1 cellular context compared by ENCODE assay signal in the genomic region with DNA sequence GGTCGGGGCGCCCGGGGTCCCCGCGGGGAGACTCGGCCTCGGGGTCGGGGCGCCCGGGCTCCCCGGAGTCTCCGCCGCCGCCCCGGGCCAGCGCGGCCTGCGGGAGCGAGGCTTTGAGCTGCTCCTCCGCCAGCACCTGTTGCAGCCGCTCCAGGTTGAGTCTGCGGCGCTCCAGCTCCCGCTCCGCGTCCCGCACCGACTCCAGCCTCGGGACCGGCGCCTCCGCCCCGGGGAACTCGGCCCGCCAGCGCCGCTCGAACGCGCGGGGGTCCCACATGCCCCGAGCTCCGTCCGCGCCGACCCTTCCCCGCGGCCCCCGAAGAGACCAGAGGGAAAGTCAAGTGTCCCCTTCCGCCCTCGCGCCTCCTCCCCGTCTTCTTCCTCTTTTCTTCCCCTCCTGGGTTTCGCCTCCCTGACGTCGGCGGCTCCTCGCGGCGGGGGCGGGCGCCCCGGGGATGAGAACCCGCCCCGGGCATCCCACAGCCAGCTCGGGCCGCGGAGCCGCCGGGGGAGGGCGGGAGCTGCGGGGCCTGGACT.
TF ChIP-seq lines count a peak whose summit lies in the region.

No MANE protein-coding gene starts in this region.

TF ChIP-seq in GM12878, 131 proteins besides CTCF, POLR2A, EP300 and RAD21 (continued from another document and continues in another):
- TF ChIP-seq RB1 (IDR thresholded peaks at IDR 0.05; ENCODE audit: borderline replicate concordance) (no peak; the same call in 1 of the 2 replicates), STAT1 (conservative IDR thresholded peaks at IDR 0.05) (no peak), BRCA1 (IDR thresholded peaks at IDR 0.05; ENCODE audit: low read depth, low read length) (no peak), ZNF207 (IDR thresholded peaks at IDR 0.05; ENCODE audit: borderline replicate concordance) (0 out of 2 replicates have a peak, but pooled peaks have one; percentile 35), IKZF2 (IDR thresholded peaks at IDR 0.05) (peak; percentile 32 to 64; a peak in 3 of 4 replicates), MTA3 (IDR thresholded peaks at IDR 0.05; ENCODE audit: borderline replicate concordance, low read length) (no peak), PAX5 (IDR thresholded peaks at IDR 0.05; ENCODE audit: borderline replicate concordance, low read depth, low read length) (no peak), SRF (IDR thresholded peaks at IDR 0.05; ENCODE audit: low read depth in 2 of 2, low read length in 2 of 2) (no peak), MXI1 (IDR thresholded peaks at IDR 0.05; ENCODE audit: low read depth, low read length) (peak; percentile 47; the same call in 1 of the 2 replicates), NFXL1 (IDR thresholded peaks at IDR 0.05; ENCODE audit: borderline replicate concordance) (no peak), SREBF1 (IDR thresholded peaks at IDR 0.05; ENCODE audit: low read length) (no peak), ZNF622 (IDR thresholded peaks at IDR 0.05) (no peak), CBFB (IDR thresholded peaks at IDR 0.05; ENCODE audit: low read depth) (no peak), CHD4 (IDR thresholded peaks at IDR 0.05) (no peak), CREM (IDR thresholded peaks at IDR 0.05; ENCODE audit: low read depth) (peak; percentile 58), MYC (IDR thresholded peaks at IDR 0.05; ENCODE audit: insufficient read depth, insufficient read length, insufficient replicate concordance, low read length, severe bottlenecking) (no peak), STAT3 (IDR thresholded peaks at IDR 0.05; ENCODE audit: low read depth, low read length) (no peak), IRF4 (IDR thresholded peaks at IDR 0.05; ENCODE audit: low read depth, low read length) (no peak), CREB1 (IDR thresholded peaks at IDR 0.05; ENCODE audit: low read depth) (peak; percentile 76), YBX1 (IDR thresholded peaks at IDR 0.05) (no peak), SPI1 (IDR thresholded peaks at IDR 0.05; ENCODE audit: borderline replicate concordance, insufficient read depth, low read depth, low read length) (peak; percentile 72; the same call in 1 of the 2 replicates), DPF2 (IDR thresholded peaks at IDR 0.05) (peak; percentile 91), TARDBP (IDR thresholded peaks at IDR 0.05; ENCODE audit: borderline replicate concordance) (no peak), SUZ12 (IDR thresholded peaks at IDR 0.05; ENCODE audit: unreplicated experiment) (no peak), SUPT20H (IDR thresholded peaks at IDR 0.05; ENCODE audit: borderline replicate concordance, control insufficient read depth, low read depth, low read length) (no peak), HCFC1 (IDR thresholded peaks at IDR 0.05; ENCODE audit: low read length) (no peak), BACH1 (IDR thresholded peaks at IDR 0.05; ENCODE audit: borderline replicate concordance) (peak; percentile 74; the same call in 1 of the 2 replicates), JUNB (IDR thresholded peaks at IDR 0.05) (no peak), SMARCA5 (IDR thresholded peaks at IDR 0.05) (0 out of 2 replicates have a peak, but pooled peaks have one; percentile 64), NFYA (IDR thresholded peaks at IDR 0.05; ENCODE audit: borderline replicate concordance, low read depth, low read length) (no peak), FOXM1 (IDR thresholded peaks at IDR 0.05; ENCODE audit: low read depth, low read length) (no peak)
- TF ChIP-seq, protein P1, sequence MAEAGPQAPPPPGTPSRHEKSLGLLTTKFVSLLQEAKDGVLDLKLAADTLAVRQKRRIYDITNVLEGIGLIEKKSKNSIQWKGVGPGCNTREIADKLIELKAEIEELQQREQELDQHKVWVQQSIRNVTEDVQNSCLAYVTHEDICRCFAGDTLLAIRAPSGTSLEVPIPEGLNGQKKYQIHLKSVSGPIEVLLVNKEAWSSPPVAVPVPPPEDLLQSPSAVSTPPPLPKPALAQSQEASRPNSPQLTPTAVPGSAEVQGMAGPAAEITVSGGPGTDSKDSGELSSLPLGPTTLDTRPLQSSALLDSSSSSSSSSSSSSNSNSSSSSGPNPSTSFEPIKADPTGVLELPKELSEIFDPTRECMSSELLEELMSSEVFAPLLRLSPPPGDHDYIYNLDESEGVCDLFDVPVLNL (IDR thresholded peaks at IDR 0.05; ENCODE audit: low read depth, low read length): no peak
- TF ChIP-seq, protein P2, sequence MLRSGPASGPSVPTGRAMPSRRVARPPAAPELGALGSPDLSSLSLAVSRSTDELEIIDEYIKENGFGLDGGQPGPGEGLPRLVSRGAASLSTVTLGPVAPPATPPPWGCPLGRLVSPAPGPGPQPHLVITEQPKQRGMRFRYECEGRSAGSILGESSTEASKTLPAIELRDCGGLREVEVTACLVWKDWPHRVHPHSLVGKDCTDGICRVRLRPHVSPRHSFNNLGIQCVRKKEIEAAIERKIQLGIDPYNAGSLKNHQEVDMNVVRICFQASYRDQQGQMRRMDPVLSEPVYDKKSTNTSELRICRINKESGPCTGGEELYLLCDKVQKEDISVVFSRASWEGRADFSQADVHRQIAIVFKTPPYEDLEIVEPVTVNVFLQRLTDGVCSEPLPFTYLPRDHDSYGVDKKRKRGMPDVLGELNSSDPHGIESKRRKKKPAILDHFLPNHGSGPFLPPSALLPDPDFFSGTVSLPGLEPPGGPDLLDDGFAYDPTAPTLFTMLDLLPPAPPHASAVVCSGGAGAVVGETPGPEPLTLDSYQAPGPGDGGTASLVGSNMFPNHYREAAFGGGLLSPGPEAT (IDR thresholded peaks at IDR 0.05; ENCODE audit: low read depth): no peak
- TF ChIP-seq, protein P3, sequence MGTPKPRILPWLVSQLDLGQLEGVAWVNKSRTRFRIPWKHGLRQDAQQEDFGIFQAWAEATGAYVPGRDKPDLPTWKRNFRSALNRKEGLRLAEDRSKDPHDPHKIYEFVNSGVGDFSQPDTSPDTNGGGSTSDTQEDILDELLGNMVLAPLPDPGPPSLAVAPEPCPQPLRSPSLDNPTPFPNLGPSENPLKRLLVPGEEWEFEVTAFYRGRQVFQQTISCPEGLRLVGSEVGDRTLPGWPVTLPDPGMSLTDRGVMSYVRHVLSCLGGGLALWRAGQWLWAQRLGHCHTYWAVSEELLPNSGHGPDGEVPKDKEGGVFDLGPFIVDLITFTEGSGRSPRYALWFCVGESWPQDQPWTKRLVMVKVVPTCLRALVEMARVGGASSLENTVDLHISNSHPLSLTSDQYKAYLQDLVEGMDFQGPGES (IDR thresholded peaks at IDR 0.05): no peak
- TF ChIP-seq, protein P4, sequence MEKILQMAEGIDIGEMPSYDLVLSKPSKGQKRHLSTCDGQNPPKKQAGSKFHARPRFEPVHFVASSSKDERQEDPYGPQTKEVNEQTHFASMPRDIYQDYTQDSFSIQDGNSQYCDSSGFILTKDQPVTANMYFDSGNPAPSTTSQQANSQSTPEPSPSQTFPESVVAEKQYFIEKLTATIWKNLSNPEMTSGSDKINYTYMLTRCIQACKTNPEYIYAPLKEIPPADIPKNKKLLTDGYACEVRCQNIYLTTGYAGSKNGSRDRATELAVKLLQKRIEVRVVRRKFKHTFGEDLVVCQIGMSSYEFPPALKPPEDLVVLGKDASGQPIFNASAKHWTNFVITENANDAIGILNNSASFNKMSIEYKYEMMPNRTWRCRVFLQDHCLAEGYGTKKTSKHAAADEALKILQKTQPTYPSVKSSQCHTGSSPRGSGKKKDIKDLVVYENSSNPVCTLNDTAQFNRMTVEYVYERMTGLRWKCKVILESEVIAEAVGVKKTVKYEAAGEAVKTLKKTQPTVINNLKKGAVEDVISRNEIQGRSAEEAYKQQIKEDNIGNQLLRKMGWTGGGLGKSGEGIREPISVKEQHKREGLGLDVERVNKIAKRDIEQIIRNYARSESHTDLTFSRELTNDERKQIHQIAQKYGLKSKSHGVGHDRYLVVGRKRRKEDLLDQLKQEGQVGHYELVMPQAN (conservative IDR thresholded peaks at IDR 0.05): peak; percentile 82
- TF ChIP-seq, protein P5, sequence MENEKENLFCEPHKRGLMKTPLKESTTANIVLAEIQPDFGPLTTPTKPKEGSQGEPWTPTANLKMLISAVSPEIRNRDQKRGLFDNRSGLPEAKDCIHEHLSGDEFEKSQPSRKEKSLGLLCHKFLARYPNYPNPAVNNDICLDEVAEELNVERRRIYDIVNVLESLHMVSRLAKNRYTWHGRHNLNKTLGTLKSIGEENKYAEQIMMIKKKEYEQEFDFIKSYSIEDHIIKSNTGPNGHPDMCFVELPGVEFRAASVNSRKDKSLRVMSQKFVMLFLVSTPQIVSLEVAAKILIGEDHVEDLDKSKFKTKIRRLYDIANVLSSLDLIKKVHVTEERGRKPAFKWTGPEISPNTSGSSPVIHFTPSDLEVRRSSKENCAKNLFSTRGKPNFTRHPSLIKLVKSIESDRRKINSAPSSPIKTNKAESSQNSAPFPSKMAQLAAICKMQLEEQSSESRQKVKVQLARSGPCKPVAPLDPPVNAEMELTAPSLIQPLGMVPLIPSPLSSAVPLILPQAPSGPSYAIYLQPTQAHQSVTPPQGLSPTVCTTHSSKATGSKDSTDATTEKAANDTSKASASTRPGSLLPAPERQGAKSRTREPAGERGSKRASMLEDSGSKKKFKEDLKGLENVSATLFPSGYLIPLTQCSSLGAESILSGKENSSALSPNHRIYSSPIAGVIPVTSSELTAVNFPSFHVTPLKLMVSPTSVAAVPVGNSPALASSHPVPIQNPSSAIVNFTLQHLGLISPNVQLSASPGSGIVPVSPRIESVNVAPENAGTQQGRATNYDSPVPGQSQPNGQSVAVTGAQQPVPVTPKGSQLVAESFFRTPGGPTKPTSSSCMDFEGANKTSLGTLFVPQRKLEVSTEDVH (IDR thresholded peaks at IDR 0.05; ENCODE audit: low read depth, partially characterized antibody): no peak
- TF ChIP-seq, protein P6, sequence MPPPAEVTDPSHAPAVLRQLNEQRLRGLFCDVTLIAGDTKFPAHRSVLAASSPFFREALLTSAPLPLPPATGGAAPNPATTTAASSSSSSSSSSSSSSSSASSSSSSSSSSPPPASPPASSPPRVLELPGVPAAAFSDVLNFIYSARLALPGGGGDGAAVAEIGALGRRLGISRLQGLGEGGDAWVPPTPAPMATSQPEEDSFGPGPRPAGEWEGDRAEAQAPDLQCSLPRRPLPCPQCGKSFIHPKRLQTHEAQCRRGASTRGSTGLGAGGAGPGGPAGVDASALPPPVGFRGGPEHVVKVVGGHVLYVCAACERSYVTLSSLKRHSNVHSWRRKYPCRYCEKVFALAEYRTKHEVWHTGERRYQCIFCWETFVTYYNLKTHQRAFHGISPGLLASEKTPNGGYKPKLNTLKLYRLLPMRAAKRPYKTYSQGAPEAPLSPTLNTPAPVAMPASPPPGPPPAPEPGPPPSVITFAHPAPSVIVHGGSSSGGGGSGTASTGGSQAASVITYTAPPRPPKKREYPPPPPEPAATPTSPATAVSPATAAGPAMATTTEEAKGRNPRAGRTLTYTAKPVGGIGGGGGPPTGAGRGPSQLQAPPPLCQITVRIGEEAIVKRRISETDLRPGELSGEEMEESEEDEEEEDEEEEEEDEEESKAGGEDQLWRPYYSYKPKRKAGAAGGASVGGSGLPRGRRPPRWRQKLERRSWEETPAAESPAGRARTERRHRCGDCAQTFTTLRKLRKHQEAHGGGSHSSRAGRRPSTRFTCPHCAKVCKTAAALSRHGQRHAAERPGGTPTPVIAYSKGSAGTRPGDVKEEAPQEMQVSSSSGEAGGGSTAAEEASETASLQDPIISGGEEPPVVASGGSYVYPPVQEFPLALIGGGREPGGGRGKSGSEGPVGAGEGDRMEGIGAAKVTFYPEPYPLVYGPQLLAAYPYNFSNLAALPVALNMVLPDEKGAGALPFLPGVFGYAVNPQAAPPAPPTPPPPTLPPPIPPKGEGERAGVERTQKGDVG (CRISPR knock-in tag; IDR thresholded peaks at IDR 0.05): no peak
- TF ChIP-seq, protein P7, sequence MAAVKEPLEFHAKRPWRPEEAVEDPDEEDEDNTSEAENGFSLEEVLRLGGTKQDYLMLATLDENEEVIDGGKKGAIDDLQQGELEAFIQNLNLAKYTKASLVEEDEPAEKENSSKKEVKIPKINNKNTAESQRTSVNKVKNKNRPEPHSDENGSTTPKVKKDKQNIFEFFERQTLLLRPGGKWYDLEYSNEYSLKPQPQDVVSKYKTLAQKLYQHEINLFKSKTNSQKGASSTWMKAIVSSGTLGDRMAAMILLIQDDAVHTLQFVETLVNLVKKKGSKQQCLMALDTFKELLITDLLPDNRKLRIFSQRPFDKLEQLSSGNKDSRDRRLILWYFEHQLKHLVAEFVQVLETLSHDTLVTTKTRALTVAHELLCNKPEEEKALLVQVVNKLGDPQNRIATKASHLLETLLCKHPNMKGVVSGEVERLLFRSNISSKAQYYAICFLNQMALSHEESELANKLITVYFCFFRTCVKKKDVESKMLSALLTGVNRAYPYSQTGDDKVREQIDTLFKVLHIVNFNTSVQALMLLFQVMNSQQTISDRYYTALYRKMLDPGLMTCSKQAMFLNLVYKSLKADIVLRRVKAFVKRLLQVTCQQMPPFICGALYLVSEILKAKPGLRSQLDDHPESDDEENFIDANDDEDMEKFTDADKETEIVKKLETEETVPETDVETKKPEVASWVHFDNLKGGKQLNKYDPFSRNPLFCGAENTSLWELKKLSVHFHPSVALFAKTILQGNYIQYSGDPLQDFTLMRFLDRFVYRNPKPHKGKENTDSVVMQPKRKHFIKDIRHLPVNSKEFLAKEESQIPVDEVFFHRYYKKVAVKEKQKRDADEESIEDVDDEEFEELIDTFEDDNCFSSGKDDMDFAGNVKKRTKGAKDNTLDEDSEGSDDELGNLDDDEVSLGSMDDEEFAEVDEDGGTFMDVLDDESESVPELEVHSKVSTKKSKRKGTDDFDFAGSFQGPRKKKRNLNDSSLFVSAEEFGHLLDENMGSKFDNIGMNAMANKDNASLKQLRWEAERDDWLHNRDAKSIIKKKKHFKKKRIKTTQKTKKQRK (IDR thresholded peaks at IDR 0.05; ENCODE audit: low read depth, low read length): no peak
- TF ChIP-seq, protein P8, sequence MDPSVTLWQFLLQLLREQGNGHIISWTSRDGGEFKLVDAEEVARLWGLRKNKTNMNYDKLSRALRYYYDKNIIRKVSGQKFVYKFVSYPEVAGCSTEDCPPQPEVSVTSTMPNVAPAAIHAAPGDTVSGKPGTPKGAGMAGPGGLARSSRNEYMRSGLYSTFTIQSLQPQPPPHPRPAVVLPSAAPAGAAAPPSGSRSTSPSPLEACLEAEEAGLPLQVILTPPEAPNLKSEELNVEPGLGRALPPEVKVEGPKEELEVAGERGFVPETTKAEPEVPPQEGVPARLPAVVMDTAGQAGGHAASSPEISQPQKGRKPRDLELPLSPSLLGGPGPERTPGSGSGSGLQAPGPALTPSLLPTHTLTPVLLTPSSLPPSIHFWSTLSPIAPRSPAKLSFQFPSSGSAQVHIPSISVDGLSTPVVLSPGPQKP (IDR thresholded peaks at IDR 0.05; ENCODE audit: low read depth, low read length): no peak
- TF ChIP-seq, protein P9, sequence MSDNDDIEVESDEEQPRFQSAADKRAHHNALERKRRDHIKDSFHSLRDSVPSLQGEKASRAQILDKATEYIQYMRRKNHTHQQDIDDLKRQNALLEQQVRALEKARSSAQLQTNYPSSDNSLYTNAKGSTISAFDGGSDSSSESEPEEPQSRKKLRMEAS (IDR thresholded peaks at IDR 0.05; ENCODE audit: low read depth, low read length): 0 out of 2 replicates have a peak, but pooled peaks have one; percentile 21
